Comparison of ENCODE assay signal across 13 cellular contexts in the genomic region with DNA sequence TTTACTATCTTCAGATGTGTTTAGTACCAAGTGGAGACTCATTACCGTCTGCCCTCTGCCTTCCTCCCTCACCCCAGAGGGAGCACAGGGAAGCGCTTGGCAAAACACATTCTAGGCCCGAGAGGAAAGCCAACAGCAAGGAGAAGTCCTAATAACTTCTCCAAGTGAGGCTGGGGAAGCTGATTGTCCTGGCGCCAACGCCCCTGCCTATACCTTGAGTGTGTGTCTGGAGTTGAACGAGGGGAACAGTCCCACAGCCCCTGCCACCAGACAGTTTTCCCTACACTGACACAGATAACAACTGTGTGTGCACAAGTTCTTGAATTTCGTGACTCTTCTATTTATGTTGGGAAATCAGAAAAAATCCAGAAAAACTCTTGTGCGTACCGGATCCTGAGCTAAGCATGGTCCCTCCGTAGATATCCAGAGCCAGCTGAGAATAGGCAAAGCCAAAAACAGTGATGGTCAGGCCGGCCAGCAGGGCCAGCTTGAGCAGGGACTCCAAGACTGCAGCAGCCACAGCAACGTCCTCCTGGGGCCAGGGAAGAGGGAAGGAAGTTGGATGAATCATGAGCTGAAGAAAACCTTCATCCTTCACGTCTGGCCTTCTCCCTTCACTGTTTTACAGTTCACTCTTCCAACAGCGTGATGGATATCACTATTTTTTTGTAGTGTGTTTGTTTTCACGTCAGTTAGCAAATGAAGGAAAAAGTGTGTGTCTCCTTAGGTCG. TPM values are rescaled to one million over a fixed set of nuclear protein-coding genes. Genes with fewer than 3 reads are reported as not detected.
DNase-seq lines count a peak whose midpoint lies in the region; ATAC-seq lines count a peak whose summit lies in the region.
"Had no signal": no experiment of that assay in that cellular context is flagged by ENCODE, and none has a peak within 500 bp of the region (broad histone marks: within the 10 kb centered on the region; RNA-seq: fewer than 3 reads in every experiment).

No MANE protein-coding gene starts in this region.

- H3K27ac Mint-ChIP-seq in activated naive CD8-positive, alpha-beta T cell treated with anti-CD3 and anti-CD28 coated beads for 36 hours = peak overlapping the region; percentile 26
- no peak overlapping the region for H3K27ac Mint-ChIP-seq in activated naive CD8-positive, alpha-beta T cell treated with anti-CD3 and anti-CD28 coated beads, Interleukin-2, amount 50 U/mL, for 24 hours
- peak overlapping the region; percentile 85 for H3K27ac Mint-ChIP-seq in dendritic cell treated with granulocyte-macrophage colony-stimulating factor and Interleukin-4, amounts not matched to agents 40 ng/mL and 50 ng/mL, for 4 days
- H3K27ac Mint-ChIP-seq: stimulated activated effector memory CD8-positive, alpha-beta T cell treated with anti-CD3 and anti-CD28 coated beads, Interleukin-12 subunit alpha, Interleukin-12 subunit beta, amount 100 ng/mL, for 72 hours had no signal

- intact Hi-C loops in dendritic cell treated with granulocyte-macrophage colony-stimulating factor and Interleukin-4, amounts not matched to agents 40 ng/mL and 50 ng/mL, for 4 days (cut with micrococcal nuclease) = no loop called here

- ATAC-seq in activated naive CD8-positive, alpha-beta T cell treated with anti-CD3 and anti-CD28 coated beads, Interleukin-2, amount 50 U/mL, for 24 hours = no peak
- ATAC-seq in HG03139 (IDR thresholded peaks at IDR 0.05; ENCODE audit: unreplicated experiment) = no peak

- no peaks in the 10 kb centered on the region for H3K9me3 Mint-ChIP-seq in activated naive CD8-positive, alpha-beta T cell treated with anti-CD3 and anti-CD28 coated beads for 36 hours
- H3K9me3 Mint-ChIP-seq in activated naive CD8-positive, alpha-beta T cell treated with anti-CD3 and anti-CD28 coated beads, Interleukin-2, amount 50 U/mL, for 24 hours = no peaks in the 10 kb centered on the region
- H3K9me3 Mint-ChIP-seq in dendritic cell treated with granulocyte-macrophage colony-stimulating factor and Interleukin-4, amounts not matched to agents 40 ng/mL and 50 ng/mL, for 4 days = no peaks in the 10 kb centered on the region
- H3K9me3 Mint-ChIP-seq: endodermal cell; stimulated activated effector memory CD8-positive, alpha-beta T cell treated with anti-CD3 and anti-CD28 coated beads, Interleukin-12 subunit alpha, Interleukin-12 subunit beta, amount 100 ng/mL, for 72 hours had no signal

- no peaks in the 10 kb centered on the region for H3K27me3 Mint-ChIP-seq in activated naive CD8-positive, alpha-beta T cell treated with anti-CD3 and anti-CD28 coated beads for 36 hours
- no peaks in the 10 kb centered on the region for H3K27me3 Mint-ChIP-seq in activated naive CD8-positive, alpha-beta T cell treated with anti-CD3 and anti-CD28 coated beads, Interleukin-2, amount 50 U/mL, for 24 hours
- H3K27me3 Mint-ChIP-seq in dendritic cell treated with granulocyte-macrophage colony-stimulating factor and Interleukin-4, amounts not matched to agents 40 ng/mL and 50 ng/mL, for 4 days = no peaks in the 10 kb centered on the region

- no peak for DNase-seq in activated naive CD8-positive, alpha-beta T cell treated with anti-CD3 and anti-CD28 coated beads for 36 hours
- no peak for DNase-seq in activated naive CD8-positive, alpha-beta T cell treated with anti-CD3 and anti-CD28 coated beads, Interleukin-2, amount 50 U/mL, for 24 hours
- DNase-seq in Kasumi-1 (lab: John Stamatoyannopoulos, UW) (peak; percentile 15 to 21), pulmonary artery endothelial cell (ENCODE audit: low read depth, low spot score) (peak; percentile 27), OCI-M1 (lab: John Stamatoyannopoulos, UW) (no peak), NCI-H1694 (lab: John Stamatoyannopoulos, UW) (no peak)
- DNase-seq: activated gamma-delta T cell treated with Interleukin-2 at 50 U/mL for 16 hours, endodermal cell, foreskin melanocyte, NCI-H1092 had no signal

- peaks cover 60% of the 10 kb centered on the region for H3K4me1 Mint-ChIP-seq in activated naive CD8-positive, alpha-beta T cell treated with anti-CD3 and anti-CD28 coated beads for 36 hours
- H3K4me1 Mint-ChIP-seq in activated naive CD8-positive, alpha-beta T cell treated with anti-CD3 and anti-CD28 coated beads, Interleukin-2, amount 50 U/mL, for 24 hours = peaks cover 38% of the 10 kb centered on the region
- peaks cover 49% of the 10 kb centered on the region for H3K4me1 Mint-ChIP-seq in dendritic cell treated with granulocyte-macrophage colony-stimulating factor and Interleukin-4, amounts not matched to agents 40 ng/mL and 50 ng/mL, for 4 days (ENCODE audit: low read depth)

- H3K4me3 Mint-ChIP-seq in activated naive CD8-positive, alpha-beta T cell treated with anti-CD3 and anti-CD28 coated beads for 36 hours = no peak overlapping the region
- no peak overlapping the region for H3K4me3 Mint-ChIP-seq in activated naive CD8-positive, alpha-beta T cell treated with anti-CD3 and anti-CD28 coated beads, Interleukin-2, amount 50 U/mL, for 24 hours
- no peak overlapping the region for H3K4me3 Mint-ChIP-seq in dendritic cell treated with granulocyte-macrophage colony-stimulating factor and Interleukin-4, amounts not matched to agents 40 ng/mL and 50 ng/mL, for 4 days

- peaks cover 45% of the 10 kb centered on the region for H3K36me3 Mint-ChIP-seq in activated naive CD8-positive, alpha-beta T cell treated with anti-CD3 and anti-CD28 coated beads for 36 hours
- H3K36me3 Mint-ChIP-seq in activated naive CD8-positive, alpha-beta T cell treated with anti-CD3 and anti-CD28 coated beads, Interleukin-2, amount 50 U/mL, for 24 hours (ENCODE audit: low read depth) = peaks cover 45% of the 10 kb centered on the region
- H3K36me3 Mint-ChIP-seq in dendritic cell treated with granulocyte-macrophage colony-stimulating factor and Interleukin-4, amounts not matched to agents 40 ng/mL and 50 ng/mL, for 4 days (ENCODE audit: low read depth) = peaks cover 56% of the 10 kb centered on the region

RNA-seq across cellular contexts. Expression of gene RFT1, which starts 26.5 kb away (rescaled TPM):
- total RNA-seq in activated naive CD8-positive, alpha-beta T cell treated with anti-CD3 and anti-CD28 coated beads for 36 hours = 10 to 100 TPM; 49.3 to 50.7 TPM
- 25.3 and 32.6 TPM in 2 replicates for total RNA-seq in pulmonary artery endothelial cell

RNA-seq across cellular contexts. Expression of gene PRKCD, which starts 57.3 kb away (rescaled TPM):
- 10 to 100 TPM; 16.5 to 17.5 TPM for total RNA-seq in activated naive CD8-positive, alpha-beta T cell treated with anti-CD3 and anti-CD28 coated beads for 36 hours
- 3.8 and 3.9 TPM in 2 replicates for total RNA-seq in pulmonary artery endothelial cell

RNA-seq across cellular contexts. Expression of gene SFMBT1, which starts 57.9 kb away (rescaled TPM):
- total RNA-seq in activated naive CD8-positive, alpha-beta T cell treated with anti-CD3 and anti-CD28 coated beads for 36 hours = 10 to 100 TPM; 19.7 to 21.9 TPM
- total RNA-seq in pulmonary artery endothelial cell = 4.0 and 4.4 TPM in 2 replicates

Comparison
In these comparisons a context has a peak if more than half of its experiments do, and no peak if none do; other contexts are left out.
1. DNase-seq: peak in Kasumi-1 (2 of 2) and pulmonary artery endothelial cell (single experiment); none in activated naive CD8-positive, alpha-beta T cell treated with anti-CD3 and anti-CD28 coated beads for 36 hours (single experiment), activated naive CD8-positive, alpha-beta T cell treated with anti-CD3 and anti-CD28 coated beads, Interleukin-2, amount 50 U/mL, for 24 hours (single experiment), OCI-M1 (single experiment) and NCI-H1694 (single experiment).